Comparison of ENCODE assay signal across 24 cellular contexts in the genomic region with DNA sequence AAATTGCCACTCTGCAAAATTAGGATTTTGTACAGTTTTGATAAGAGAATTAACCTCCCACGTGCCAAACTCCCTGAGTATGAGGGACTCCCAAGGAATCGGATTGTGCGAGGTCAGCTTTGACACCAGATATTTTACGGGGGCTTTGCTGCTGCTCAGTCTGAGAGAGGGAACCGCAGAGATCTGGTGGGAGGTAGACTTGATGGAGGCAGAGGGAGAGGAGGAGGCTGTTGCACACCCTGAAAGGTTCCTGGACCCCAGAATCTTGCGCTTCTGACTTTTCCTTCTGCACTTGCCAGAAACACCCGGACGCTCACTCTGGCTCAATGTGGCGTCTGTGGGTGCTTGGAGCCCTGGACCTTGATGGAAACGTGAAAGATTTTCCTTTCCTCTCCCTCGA.
A peak's percentile ranks its signal among the peaks of the same experiment; 100 is the strongest.
DNase-seq lines count a peak whose midpoint lies in the region; ATAC-seq and TF ChIP-seq lines count a peak whose summit lies in the region.
"Had no signal": no experiment of that assay in that cellular context is flagged by ENCODE, and none has a peak within 500 bp of the region (broad histone marks: within the 10 kb centered on the region; RNA-seq: fewer than 3 reads in every experiment).

No MANE protein-coding gene starts in this region.

- H3K27me3 Mint-ChIP-seq in brain, result peaks cover 5% of the 10 kb centered on the region

- DNase-seq in right atrium auricular region (ENCODE audit: low spot score) (peak; percentile 47), heart right ventricle (no peak), vagina (ENCODE audit: extremely low spot score in 2 of 2) (peak; percentile 25 to 34), NCI-H774 (lab: John Stamatoyannopoulos, UW) (no peak)
- DNase-seq: C1 segment of cervical spinal cord; CD4-positive, alpha-beta memory T cell; DMS53; NCI-H1092; NCI-H1417 treated with DMSO at 0.1 percent for 48 hours; NCI-H1694 treated with DMSO at 0.1 percent for 48 hours; NCI-H2171 treated with DMSO at 0.1 percent for 48 hours; NCI-H345; NCI-H510A treated with DMSO at 0.1 percent for 48 hours; PC-9; SJCRH30 had no signal

- H3K4me3 ChIP-seq in right atrium auricular region (no peak overlapping the region), heart right ventricle (no peak overlapping the region), neural cell (ENCODE audit: low read length) (peak overlapping the region; percentile 28), vagina (no peak overlapping the region)
- H3K4me3 ChIP-seq: GM12878, PC-9, SJCRH30 had no signal

- peaks cover 80% of the 10 kb centered on the region for H3K4me1 Mint-ChIP-seq in brain

- no peaks in the 10 kb centered on the region for H3K79me2 ChIP-seq in neural cell (replicated peaks; ENCODE audit: insufficient read depth, low read length)

- H3K9me2 ChIP-seq in neural cell (ENCODE audit: insufficient read depth, low read length), result no peaks in the 10 kb centered on the region

- H3K36me3 Mint-ChIP-seq in brain, result no peaks in the 10 kb centered on the region
- H3K36me3 Mint-ChIP-seq: CD4-positive, alpha-beta memory T cell; IgD-negative memory B cell had no signal

- H3K9me3 ChIP-seq in right atrium auricular region, result no peaks in the 10 kb centered on the region
- no peaks in the 10 kb centered on the region for H3K9me3 ChIP-seq in heart right ventricle
- no peaks in the 10 kb centered on the region for H3K9me3 ChIP-seq in neural cell (ENCODE audit: low read length)
- H3K9me3 ChIP-seq in vagina, result no peaks in the 10 kb centered on the region
- H3K9me3 ChIP-seq: SJCRH30 had no signal

- H3K4me1 ChIP-seq in right atrium auricular region, result no peaks in the 10 kb centered on the region
- peaks cover 0 to 8% (median 0%) of the 10 kb centered on the region in 9 donors for H3K4me1 ChIP-seq in heart right ventricle
- H3K4me1 ChIP-seq in vagina, result peaks cover 9% of the 10 kb centered on the region
- H3K4me1 ChIP-seq: SJCRH30 had no signal

- H4K20me1 ChIP-seq in neural cell (ENCODE audit: insufficient read depth), result no peaks in the 10 kb centered on the region

- no peak for TF ChIP-seq CTCF in right atrium auricular region (IDR thresholded peaks at IDR 0.05)
- TF ChIP-seq CTCF in heart right ventricle (IDR thresholded peaks at IDR 0.05), result no peak
- no peak for TF ChIP-seq CTCF in brain (conservative IDR thresholded peaks at IDR 0.05)
- TF ChIP-seq CTCF in neural cell (IDR thresholded peaks at IDR 0.05; ENCODE audit: poor library complexity, severe bottlenecking), result no peak
- TF ChIP-seq CTCF in vagina (IDR thresholded peaks at IDR 0.05), result no peak

- H3K27ac ChIP-seq in right atrium auricular region, result no peak overlapping the region
- no peak overlapping the region for H3K27ac ChIP-seq in heart right ventricle
- no peak overlapping the region for H3K27ac ChIP-seq in neural cell (ENCODE audit: low read length)
- no peak overlapping the region for H3K27ac ChIP-seq in vagina
- H3K27ac ChIP-seq: HL-60, KMS-11, PC-9, SJCRH30 had no signal

- no peak for TF ChIP-seq POLR2A in vagina (IDR thresholded peaks at IDR 0.05)

- H3K27me3 ChIP-seq in right atrium auricular region (no peaks in the 10 kb centered on the region), heart right ventricle (peaks cover 0 to 48% (median 37%) of the 10 kb centered on the region in 7 donors), neural cell (ENCODE audit: insufficient read depth, low read depth, low read length) (no peaks in the 10 kb centered on the region), vagina (no peaks in the 10 kb centered on the region)
- H3K27me3 ChIP-seq: SJCRH30 had no signal

- no peak for TF ChIP-seq EP300 in neural cell (conservative IDR thresholded peaks at IDR 0.05; ENCODE audit: poor library complexity, severe bottlenecking)

- no peaks in the 10 kb centered on the region for H3F3A ChIP-seq in neural cell (ENCODE audit: insufficient read depth, low read length, poor library complexity, severe bottlenecking)

- no peak overlapping the region for H3K9ac ChIP-seq in neural cell (ENCODE audit: low read length)
- H3K9ac ChIP-seq: KMS-11 had no signal

- no peaks in the 10 kb centered on the region for H3K9me3 Mint-ChIP-seq in brain
- H3K9me3 Mint-ChIP-seq: IgD-negative memory B cell had no signal

- TF ChIP-seq RAD21 in neural cell (conservative IDR thresholded peaks at IDR 0.05), result no peak

- H3K4me2 ChIP-seq in neural cell (ENCODE audit: low read length), result no peak overlapping the region
- H3K4me2 ChIP-seq: KMS-11, PC-9 had no signal

- 73 to 75% methylated on average over 11 of the region's 11 CpGs for WGBS in heart right ventricle, 2 donors

- H3K4me3 Mint-ChIP-seq in brain, result peak overlapping the region in 2 of 5 experiments; percentile 13 to 28
- H3K4me3 Mint-ChIP-seq: CD4-positive, alpha-beta memory T cell had no signal

- intact Hi-C loops in heart right ventricle (cut with DNase I) (loop anchor here in 2 of 10 donors (10.0 kb wide), 2 partner anchors 149 to 159 kb away; no protein-coding TSS in a partner anchor), vagina (cut with DNase I) (no loop called here)

- no peak for ATAC-seq in heart right ventricle
- no peak for ATAC-seq in GM19395 (IDR thresholded peaks at IDR 0.05; ENCODE audit: unreplicated experiment)
- no peak for ATAC-seq in GM19324 (IDR thresholded peaks at IDR 0.05; ENCODE audit: low FRiP score, unreplicated experiment)
- ATAC-seq: GM12878, Right ventricle myocardium inferior had no signal

- H3K36me3 ChIP-seq in right atrium auricular region, result no peaks in the 10 kb centered on the region
- H3K36me3 ChIP-seq in heart right ventricle, result no peaks in the 10 kb centered on the region
- H3K36me3 ChIP-seq in neural cell (ENCODE audit: insufficient read depth, low read length), result no peaks in the 10 kb centered on the region
- H3K36me3 ChIP-seq in vagina, result no peaks in the 10 kb centered on the region
- H3K36me3 ChIP-seq: SJCRH30 had no signal

- H2AFZ ChIP-seq in neural cell (ENCODE audit: low read depth, low read length), result no peak overlapping the region
- H2AFZ ChIP-seq: PC-9 had no signal

- H3K27ac Mint-ChIP-seq in brain, result peak overlapping the region in 4 of 5 experiments; percentile 43 to 78 (median 77)
- H3K27ac Mint-ChIP-seq: CD4-positive, alpha-beta memory T cell; IgD-negative memory B cell had no signal

TF ChIP-seq in neural cell, 6 proteins besides CTCF, POLR2A, EP300 and RAD21:
- TF ChIP-seq, protein P1, sequence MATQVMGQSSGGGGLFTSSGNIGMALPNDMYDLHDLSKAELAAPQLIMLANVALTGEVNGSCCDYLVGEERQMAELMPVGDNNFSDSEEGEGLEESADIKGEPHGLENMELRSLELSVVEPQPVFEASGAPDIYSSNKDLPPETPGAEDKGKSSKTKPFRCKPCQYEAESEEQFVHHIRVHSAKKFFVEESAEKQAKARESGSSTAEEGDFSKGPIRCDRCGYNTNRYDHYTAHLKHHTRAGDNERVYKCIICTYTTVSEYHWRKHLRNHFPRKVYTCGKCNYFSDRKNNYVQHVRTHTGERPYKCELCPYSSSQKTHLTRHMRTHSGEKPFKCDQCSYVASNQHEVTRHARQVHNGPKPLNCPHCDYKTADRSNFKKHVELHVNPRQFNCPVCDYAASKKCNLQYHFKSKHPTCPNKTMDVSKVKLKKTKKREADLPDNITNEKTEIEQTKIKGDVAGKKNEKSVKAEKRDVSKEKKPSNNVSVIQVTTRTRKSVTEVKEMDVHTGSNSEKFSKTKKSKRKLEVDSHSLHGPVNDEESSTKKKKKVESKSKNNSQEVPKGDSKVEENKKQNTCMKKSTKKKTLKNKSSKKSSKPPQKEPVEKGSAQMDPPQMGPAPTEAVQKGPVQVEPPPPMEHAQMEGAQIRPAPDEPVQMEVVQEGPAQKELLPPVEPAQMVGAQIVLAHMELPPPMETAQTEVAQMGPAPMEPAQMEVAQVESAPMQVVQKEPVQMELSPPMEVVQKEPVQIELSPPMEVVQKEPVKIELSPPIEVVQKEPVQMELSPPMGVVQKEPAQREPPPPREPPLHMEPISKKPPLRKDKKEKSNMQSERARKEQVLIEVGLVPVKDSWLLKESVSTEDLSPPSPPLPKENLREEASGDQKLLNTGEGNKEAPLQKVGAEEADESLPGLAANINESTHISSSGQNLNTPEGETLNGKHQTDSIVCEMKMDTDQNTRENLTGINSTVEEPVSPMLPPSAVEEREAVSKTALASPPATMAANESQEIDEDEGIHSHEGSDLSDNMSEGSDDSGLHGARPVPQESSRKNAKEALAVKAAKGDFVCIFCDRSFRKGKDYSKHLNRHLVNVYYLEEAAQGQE (IDR thresholded peaks at IDR 0.05; ENCODE audit: borderline replicate concordance), result no peak
- no peak for TF ChIP-seq POLR2AphosphoS5 (IDR thresholded peaks at IDR 0.05)
- TF ChIP-seq SMC3 (conservative IDR thresholded peaks at IDR 0.05; ENCODE audit: poor library complexity), result no peak
- TF ChIP-seq TAF1 (IDR thresholded peaks at IDR 0.05; ENCODE audit: low read depth), result no peak
- TF ChIP-seq MXI1 (conservative IDR thresholded peaks at IDR 0.05; ENCODE audit: poor library complexity, severe bottlenecking), result no peak
- no peak for TF ChIP-seq EZH2 (IDR thresholded peaks at IDR 0.05; ENCODE audit: borderline replicate concordance, insufficient read depth, low read length, poor library complexity, severe bottlenecking)
TF ChIP-seq in neural cell: peak in this region for 0.

Comparison
In these comparisons a context has a peak if more than half of its experiments do, and no peak if none do; other contexts are left out.
1. DNase-seq: peak in right atrium auricular region (single experiment) and vagina (2 of 2); none in heart right ventricle (0 of 2) and NCI-H774 (single experiment).